8 cellular contexts compared by ENCODE assay signal in the genomic region with DNA sequence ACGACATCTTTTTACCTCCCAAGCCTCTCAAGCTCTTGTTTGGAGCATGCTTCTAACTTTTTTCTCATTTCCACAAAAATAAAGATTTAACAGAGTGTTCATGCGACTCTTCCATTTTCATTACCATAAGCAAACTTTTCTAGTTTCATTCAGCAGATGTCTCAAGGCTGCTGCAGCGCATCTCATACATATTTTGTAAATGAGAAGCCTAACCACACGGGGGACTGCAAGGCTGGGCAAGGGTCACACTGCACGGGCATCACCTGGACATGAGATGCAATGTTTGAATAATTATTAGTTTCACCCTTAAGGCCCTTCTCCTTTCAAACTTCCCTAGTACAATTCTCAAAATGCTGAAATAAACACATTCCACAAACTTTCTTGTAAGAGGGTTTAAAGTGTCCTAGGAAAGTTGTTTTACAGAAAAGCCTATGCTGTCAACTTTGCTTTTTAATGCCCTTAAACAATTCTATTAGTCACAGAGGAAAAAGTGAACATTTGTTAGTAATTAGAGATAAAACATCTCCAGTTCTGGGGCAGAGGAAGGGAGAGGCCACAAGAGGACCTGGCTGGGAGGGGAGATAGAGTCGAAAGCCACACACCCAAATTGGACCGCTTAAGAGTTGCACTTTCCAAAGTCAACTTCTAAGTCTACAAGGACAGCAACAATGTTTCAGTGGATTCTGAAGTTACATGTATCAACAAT. TPM values are rescaled to one million over a fixed set of nuclear protein-coding genes. Genes with fewer than 3 reads are reported as not detected.
DNase-seq lines count a peak whose midpoint lies in the region; ATAC-seq and TF ChIP-seq lines count a peak whose summit lies in the region.

No MANE protein-coding gene starts in this region.

- H3K4me3 ChIP-seq in SU-DHL-6 (ENCODE audit: insufficient read depth, low read length, poor library complexity, severe bottlenecking) = peak overlapping the region; percentile 70
- peak overlapping the region; percentile 76 for H3K4me3 ChIP-seq in epithelial cell of proximal tubule (ENCODE audit: low read depth, low read length)
- H3K4me3 ChIP-seq in neural progenitor cell = peak overlapping the region; percentile 76

- peaks cover 5% of the 10 kb centered on the region for H3K9me3 Mint-ChIP-seq in neural progenitor cell

- H3K27ac ChIP-seq in SU-DHL-6 (ENCODE audit: low read depth, low read length) = no peak overlapping the region
- no peak overlapping the region for H3K27ac ChIP-seq in neural progenitor cell

- H4K20me1 ChIP-seq in SU-DHL-6 (ENCODE audit: low read depth, low read length) = no peaks in the 10 kb centered on the region; the same call in 1 of the 2 replicates
- H4K20me1 ChIP-seq in neural progenitor cell (ENCODE audit: low read depth) = peaks cover 39% of the 10 kb centered on the region

- H3K27me3 ChIP-seq in SU-DHL-6 (ENCODE audit: low read length) (no peaks in the 10 kb centered on the region), neural progenitor cell (no peaks in the 10 kb centered on the region)

- no peaks in the 10 kb centered on the region for H3K9me3 ChIP-seq in SU-DHL-6 (ENCODE audit: insufficient read depth, low read length)
- no peaks in the 10 kb centered on the region for H3K9me3 ChIP-seq in neural progenitor cell (ENCODE audit: low read depth)

- TF ChIP-seq CTCF in SU-DHL-6 (IDR thresholded peaks at IDR 0.05; ENCODE audit: insufficient read depth, low read length, poor library complexity, severe bottlenecking) (no peak), epithelial cell of proximal tubule (conservative IDR thresholded peaks at IDR 0.05; ENCODE audit: low read depth, low read length) (no peak), neural progenitor cell (IDR thresholded peaks at IDR 0.05) (no peak)

- peak overlapping the region; percentile 91 for H3K4me3 Mint-ChIP-seq in neural progenitor cell

- peaks cover 47% of the 10 kb centered on the region for H3K4me1 ChIP-seq in neural progenitor cell

- H3K36me3 ChIP-seq in SU-DHL-6 (ENCODE audit: low read length) (no peaks in the 10 kb centered on the region), neural progenitor cell (no peaks in the 10 kb centered on the region)

- H3K4me2 ChIP-seq in SU-DHL-6 (ENCODE audit: low read depth, low read length, poor library complexity, severe bottlenecking) (peak overlapping the region; percentile 90), neural progenitor cell (peak overlapping the region; percentile 98)

- H3K9ac ChIP-seq in SU-DHL-6 (ENCODE audit: low read length) (peak overlapping the region; percentile 67), neural progenitor cell (peak overlapping the region; percentile 28)

- H3K36me3 Mint-ChIP-seq in neural progenitor cell = peaks cover 6% of the 10 kb centered on the region

- H3K79me2 ChIP-seq in SU-DHL-6 (ENCODE audit: insufficient read depth, low read length) (0 out of 2 replicates have a peak, but pooled peaks cover 4% of the 10 kb centered on the region), neural progenitor cell (ENCODE audit: low read depth) (peaks cover 59% of the 10 kb centered on the region)

- ATAC-seq in HG02973 (IDR thresholded peaks at IDR 0.05; ENCODE audit: unreplicated experiment) = no peak

- H2AFZ ChIP-seq in SU-DHL-6 (ENCODE audit: low read depth, low read length, severe bottlenecking) = no peak overlapping the region
- H2AFZ ChIP-seq in neural progenitor cell (replicated peaks) = no peak overlapping the region

- no peak overlapping the region for H3K27ac Mint-ChIP-seq in neural progenitor cell

- DNase-seq in NOMO-1 (lab: John Stamatoyannopoulos, UW; ENCODE audit: unreplicated experiment in 2 of 2) = peak; percentile 20 to 33
- DNase-seq in NOMO-1 treated with dmso at 0.1 percent for 144 hours (lab: John Stamatoyannopoulos, UW; ENCODE audit: unreplicated experiment) = no peak
- no peak for DNase-seq in epithelial cell of proximal tubule (ENCODE audit: low read depth)
- no peak for DNase-seq in neural progenitor cell (ENCODE audit: low spot score)
- no peak for DNase-seq in DMS114 treated with DMSO at 0.1 percent for 48 hours (lab: John Stamatoyannopoulos, UW; ENCODE audit: unreplicated experiment)
- no peak for DNase-seq in NCI-H2171 (lab: John Stamatoyannopoulos, UW)

- H3F3A ChIP-seq in SU-DHL-6 (ENCODE audit: insufficient read depth) (peaks cover 9% of the 10 kb centered on the region), neural progenitor cell (ENCODE audit: low read depth) (peaks cover 21% of the 10 kb centered on the region)

- peaks cover 7% of the 10 kb centered on the region for H3K27me3 Mint-ChIP-seq in neural progenitor cell (ENCODE audit: insufficient read depth, low read depth)

- peaks cover 31% of the 10 kb centered on the region for H3K4me1 Mint-ChIP-seq in neural progenitor cell

- no peaks in the 10 kb centered on the region for H3K9me2 ChIP-seq in SU-DHL-6 (replicated peaks; ENCODE audit: insufficient read depth, low read length)

RNA-seq across cellular contexts. Expression of gene DENND1A, which starts 1.3 kb away (rescaled TPM):
- total RNA-seq in epithelial cell of proximal tubule (18.4 and 26.6 TPM in 2 replicates), neural progenitor cell (ENCODE audit: low replicate concordance) (37.4 and 48.1 TPM in 2 replicates)

Comparison
In these comparisons a context has a peak if more than half of its experiments do, and no peak if none do; other contexts are left out.
1. DNase-seq: peak in NOMO-1 (2 of 2); none in NOMO-1 treated with dmso at 0.1 percent for 144 hours (single experiment), epithelial cell of proximal tubule (single experiment), neural progenitor cell (single experiment), DMS114 treated with DMSO at 0.1 percent for 48 hours (single experiment) and NCI-H2171 (single experiment).
2. Peak in every context shown above with its lines, with median percentiles within 50 percentile points of each other: H3K4me3 ChIP-seq.